In genomic region chr1:111139956-111140679, GRCh38 we compare ENCODE assay signal across 9 cellular contexts. TPM values are rescaled to one million over a fixed set of nuclear protein-coding genes. Genes with fewer than 3 reads are reported as not detected.
DNase-seq lines count a peak whose midpoint lies in the region; ATAC-seq, FAIRE-seq and TF ChIP-seq lines count a peak whose summit lies in the region.
"Had no signal": no experiment of that assay in that cellular context is flagged by ENCODE, and none has a peak within 500 bp of the region (broad histone marks: within the 10 kb centered on the region; RNA-seq: fewer than 3 reads in every experiment).

Gene CEPT1, plus strand, starts transcription at chr1:111140223. Its CDS starts 7,492 bp downstream, at chr1:111147715.
Gene DRAM2, minus strand, starts transcription at chr1:111140093. Its CDS starts 8,539 bp downstream, at chr1:111131554.

- peak within 1 kb of the TSS; percentile 93 for H3K4me2 ChIP-seq in keratinocyte (ENCODE audit: control insufficient read depth, extremely low read depth, insufficient read depth, low read depth, low read length)

- no peaks in the 10 kb centered on the region for H3K9me3 ChIP-seq in keratinocyte (ENCODE audit: control insufficient read depth, low read depth, low read length)

- TF ChIP-seq CTCF in AG10803 (conservative IDR thresholded peaks at IDR 0.05; ENCODE audit: low read length) (no peak), keratinocyte (optimal IDR thresholded peaks at IDR 0.05 in 1 of 3, IDR thresholded peaks at IDR 0.05 in 1 of 3, conservative IDR thresholded peaks at IDR 0.05 in 1 of 3; ENCODE audit: extremely low read depth in 1 of 3, insufficient read depth in 2 of 3, low read length in 3 of 3) (no peak)

- peak within 1 kb of the TSS; percentile 92 for H3K27ac ChIP-seq in keratinocyte (ENCODE audit: control insufficient read depth, insufficient read depth, low read length)

- no peaks in the 10 kb centered on the region for H3K27me3 ChIP-seq in keratinocyte (ENCODE audit: control insufficient read depth, extremely low read depth, insufficient read depth, low read length)

- no peak for FAIRE-seq in keratinocyte (lab: Jason Lieb, UNC)
- FAIRE-seq: TTC549 had no signal

- peaks cover 19% of the 10 kb centered on the region for H3K4me1 ChIP-seq in keratinocyte (ENCODE audit: control insufficient read depth, extremely low read depth, insufficient read depth, low read length)

- H3K9me1 ChIP-seq in keratinocyte (ENCODE audit: control insufficient read depth, extremely low read depth, insufficient read depth, low read length): no peaks in the 10 kb centered on the region

- H3K79me2 ChIP-seq in keratinocyte (ENCODE audit: control insufficient read depth, insufficient read depth, low read length): peaks cover 62% of the 10 kb centered on the region

- H2AFZ ChIP-seq in keratinocyte (ENCODE audit: control insufficient read depth, low read length): peak within 1 kb of the TSS; percentile 98

- peaks cover 0 to 5% of the 10 kb centered on the region in 2 experiments for H3K36me3 ChIP-seq in keratinocyte (ENCODE audit: control insufficient read depth in 2 of 2, extremely low read depth in 1 of 2, insufficient read depth in 2 of 2, low read length in 2 of 2)

- dilution Hi-C loops in keratinocyte (cut with MboI; ENCODE audit: extremely low pct_ligation_motif_present, low sequenced_read_pairs): no loop called here

- H3K4me3 ChIP-seq in AG10803 (ENCODE audit: low read length) (peak within 1 kb of the TSS; percentile 87), keratinocyte (ENCODE audit: control insufficient read depth in 2 of 3, extremely low read depth in 1 of 3, insufficient read depth in 2 of 3, low read depth in 1 of 3, low read length in 3 of 3) (peak within 1 kb of the TSS; percentile 80 to 99 (median 90))

- no peaks in the 10 kb centered on the region for H4K20me1 ChIP-seq in keratinocyte (ENCODE audit: control insufficient read depth, extremely low read depth, insufficient read depth, low read length)

- ATAC-seq in GM19035 (IDR thresholded peaks at IDR 0.05; ENCODE audit: unreplicated experiment): peak; percentile 71
- peak; percentile 78 for ATAC-seq in HG03354 (IDR thresholded peaks at IDR 0.05; ENCODE audit: poor library complexity, severe bottlenecking, unreplicated experiment)

- DNase-seq in AG10803 (ENCODE audit: low read depth) (peak; percentile 96), NCI-H446 (lab: John Stamatoyannopoulos, UW) (peak; percentile 87 to 96), cerebellar cortex (ENCODE audit: low spot score) (peak; percentile 95), keratinocyte (ENCODE audit: low read depth, low spot score) (peak; percentile 90)
- DNase-seq in activated CD4-positive, CD25-positive, alpha-beta regulatory T cell treated with anti-CD3 and anti-CD28 coated beads, Interleukin-2, amount 50 U/mL, for 72 hours: peak; percentile 94
- DNase-seq in stimulated activated CD4-positive, alpha-beta T cell treated with anti-CD3 and anti-CD28 coated beads, Interleukin-12 subunit alpha, Interleukin-12 subunit beta, amount 100 ng/mL, for 48 hours (ENCODE audit: low read depth in 2 of 3, low spot score in 1 of 3): peak; percentile 81 to 95 (median 94)

- H3K9ac ChIP-seq in keratinocyte (ENCODE audit: control insufficient read depth, extremely low read depth, insufficient read depth, low read length): peak within 1 kb of the TSS; percentile 91

RNA-seq across cellular contexts. Expression of gene CEPT1, which starts in this region (rescaled TPM):
- 27.3 to 65.2 TPM (median 50.0 TPM) in 3 replicates for polyA plus RNA-seq in keratinocyte
- 14.9 TPM for polyA plus RNA-seq in keratinocyte (2011; ENCODE audit: low read depth)
- polyA plus RNA-seq in keratinocyte (2011; cell fraction: cytosol; rRNA removed): 11.8 and 26.0 TPM in 2 replicates
- polyA plus RNA-seq in keratinocyte (2011; cell fraction: nucleus; rRNA removed): 71.3 and 90.5 TPM in 2 replicates
- polyA plus RNA-seq in keratinocyte (2012; ENCODE audit: low replicate concordance): 21.4 and 50.2 TPM in 2 replicates
- 15.0 to 75.6 TPM (median 50.3 TPM) in 3 replicates for polyA minus RNA-seq in keratinocyte
- polyA minus RNA-seq in keratinocyte (2011; cell fraction: cytosol; rRNA and poly(A)+ RNA removed): 21.5 TPM
- 50.6 and 101 TPM in 2 replicates for polyA minus RNA-seq in keratinocyte (2011; cell fraction: nucleus; rRNA and poly(A)+ RNA removed)

RNA-seq across cellular contexts. Expression of gene DRAM2, which starts in this region (rescaled TPM):
- polyA plus RNA-seq in keratinocyte: 50.7 to 118 TPM (median 117 TPM) in 3 replicates
- polyA plus RNA-seq in keratinocyte (2011; ENCODE audit: low read depth): 110 TPM
- 55.8 and 128 TPM in 2 replicates for polyA plus RNA-seq in keratinocyte (2011; cell fraction: cytosol; rRNA removed)
- 79.3 and 102 TPM in 2 replicates for polyA plus RNA-seq in keratinocyte (2011; cell fraction: nucleus; rRNA removed)
- polyA plus RNA-seq in keratinocyte (2012; ENCODE audit: low replicate concordance): 39.6 and 98.0 TPM in 2 replicates
- polyA minus RNA-seq in keratinocyte: 24.9 to 73.2 TPM (median 69.4 TPM) in 3 replicates
- 21.9 TPM for polyA minus RNA-seq in keratinocyte (2011; cell fraction: cytosol; rRNA and poly(A)+ RNA removed)
- polyA minus RNA-seq in keratinocyte (2011; cell fraction: nucleus; rRNA and poly(A)+ RNA removed): 29.6 and 47.8 TPM in 2 replicates

Comparison
In these comparisons a context has a peak if more than half of its experiments do, and no peak if none do; other contexts are left out.
1. Peak in every context shown above with its lines: DNase-seq, ATAC-seq, H3K4me3 ChIP-seq and H3K27ac ChIP-seq.